ENCODE assay signal across 15 cellular contexts in genomic region chr14:105304565-105304964, GRCh38.
"Had no signal": no experiment of that assay in that cellular context is flagged by ENCODE, and none has a peak within 500 bp of the region (broad histone marks: within the 10 kb centered on the region; RNA-seq: fewer than 3 reads in every experiment).

No MANE protein-coding gene starts in this region.

- H3K4me3 Mint-ChIP-seq: activated B cell treated with CpG ODN at 0.5 μM for 24 hours; activated CD4-positive, alpha-beta T cell treated with anti-CD3 and anti-CD28 coated beads, Interleukin-2, amount 10 ng/mL, durations not matched to agents 24 days and 14 days; activated naive CD4-positive, alpha-beta T cell treated with anti-CD3 and anti-CD28 coated beads for 36 hours; nephron progenitor cell; stimulated activated naive B cell treated with anti-CD40 and anti-IgM and Interleukin-4, amounts not matched to agents 10 μg/mL and 1 μg/mL and 100 μg/mL, for 72 hours had no signal

- H3K27ac Mint-ChIP-seq: activated B cell treated with CpG ODN at 0.5 μM for 24 hours; activated naive CD4-positive, alpha-beta T cell treated with anti-CD3 and anti-CD28 coated beads for 36 hours; nephron progenitor cell had no signal

- H3K9me3 Mint-ChIP-seq: activated B cell treated with CpG ODN at 0.5 μM for 24 hours; activated CD4-positive, alpha-beta T cell treated with anti-CD3 and anti-CD28 coated beads, Interleukin-2, amount 10 ng/mL, durations not matched to agents 24 days and 14 days; stimulated activated naive B cell treated with anti-CD40 and anti-IgM and Interleukin-4, amounts not matched to agents 10 μg/mL and 1 μg/mL and 100 μg/mL, for 72 hours had no signal

- DNase-seq: activated B cell treated with CpG ODN at 0.5 μM for 24 hours; activated T-cell treated with anti-CD3 and anti-CD28 coated beads for 4 hours; amniotic stem cell; effector CD8-positive, alpha-beta T cell; esophagus squamous epithelium; left ventricle myocardium superior; nephron progenitor cell; nucleus accumbens; sigmoid colon; spleen; stimulated activated CD4-positive, alpha-beta T cell treated with anti-CD3 and anti-CD28 coated beads, Interleukin-4, amount 100 ng/mL, for 4 hours; stimulated activated naive B cell treated with anti-CD40 and anti-IgM and Interleukin-4, amounts not matched to agents 10 μg/mL and 1 μg/mL and 100 μg/mL, for 72 hours; SW 1271 had no signal

- H3K36me3 Mint-ChIP-seq: stimulated activated naive B cell treated with anti-CD40 and anti-IgM and Interleukin-4, amounts not matched to agents 10 μg/mL and 1 μg/mL and 100 μg/mL, for 72 hours had no signal

- H3K36me3 ChIP-seq: esophagus squamous epithelium, sigmoid colon, spleen had no signal

- H3K27me3 ChIP-seq: esophagus squamous epithelium, sigmoid colon, spleen had no signal

- H3K27me3 Mint-ChIP-seq: activated B cell treated with CpG ODN at 0.5 μM for 24 hours; activated CD4-positive, alpha-beta T cell treated with anti-CD3 and anti-CD28 coated beads, Interleukin-2, amount 10 ng/mL, durations not matched to agents 24 days and 14 days; stimulated activated naive B cell treated with anti-CD40 and anti-IgM and Interleukin-4, amounts not matched to agents 10 μg/mL and 1 μg/mL and 100 μg/mL, for 72 hours had no signal

- H3K27ac ChIP-seq: sigmoid colon, spleen had no signal

- H3K9me3 ChIP-seq: esophagus squamous epithelium, sigmoid colon, spleen had no signal

- H3K4me3 ChIP-seq: esophagus squamous epithelium, sigmoid colon, spleen had no signal
